13 cellular contexts compared by ENCODE assay signal in the genomic region with DNA sequence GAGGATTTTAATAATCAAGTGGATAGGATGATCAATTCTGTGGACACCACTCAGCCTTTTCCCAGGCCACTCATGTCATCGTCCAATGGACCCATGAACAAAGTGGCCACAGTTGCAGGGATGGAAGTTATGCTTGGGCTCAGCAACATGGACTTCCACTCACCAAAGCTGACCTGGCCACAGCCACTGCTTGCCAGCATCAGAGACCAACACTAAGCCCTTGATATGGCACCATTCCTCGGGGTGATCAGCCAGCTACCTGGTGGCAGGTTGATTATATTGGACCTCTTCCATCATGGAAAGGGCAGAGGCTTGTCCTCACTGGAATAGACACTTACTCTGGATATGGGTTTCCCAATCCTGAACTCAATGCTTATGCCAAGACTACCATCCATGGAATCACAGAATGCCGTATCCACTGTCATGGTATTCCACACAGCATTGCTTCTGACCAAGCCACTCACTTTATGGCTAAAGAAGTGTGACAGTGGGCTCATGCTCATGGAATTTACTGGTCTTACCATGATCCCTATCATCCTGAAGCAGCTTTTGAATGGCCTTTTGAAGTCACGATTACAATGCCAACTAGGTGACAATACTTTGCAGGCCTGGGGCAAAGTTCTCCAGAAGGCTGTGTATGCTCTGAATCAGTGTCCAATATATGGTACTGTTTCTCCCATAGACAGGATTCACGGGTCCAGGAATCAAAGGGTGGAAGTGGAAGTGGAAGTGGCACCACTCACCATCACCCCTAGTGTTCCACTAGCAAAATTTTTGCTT. TPM values are rescaled to one million over a fixed set of nuclear protein-coding genes. Genes with fewer than 3 reads are reported as not detected.
"Had no signal": no experiment of that assay in that cellular context is flagged by ENCODE, and none has a peak within 500 bp of the region (broad histone marks: within the 10 kb centered on the region; RNA-seq: fewer than 3 reads in every experiment).

No MANE protein-coding gene starts in this region.

RNA-seq across cellular contexts. Expression of a gene that starts 20.1 kb away (rescaled TPM):
- total RNA-seq: activated naive CD4-positive, alpha-beta T cell treated with anti-CD3 and anti-CD28 coated beads for 36 hours; activated naive CD4-positive, alpha-beta T cell treated with anti-CD3 and anti-CD28 coated beads, Interleukin-2, amount 50 U/mL, for 72 hours; activated naive CD8-positive, alpha-beta T cell treated with anti-CD3 and anti-CD28 coated beads for 36 hours; activated T-cell treated with anti-CD3 and anti-CD28 coated beads, Interleukin-2, amount 50 U/mL, for 72 hours; activated T-helper 17 cell treated with anti-CD3 and anti-CD28 coated beads, Interleukin-2, amount 50 U/mL, for 72 hours; ascending aorta; astrocyte; body of pancreas; bronchial epithelial cell; cardiac muscle cell; cardiac septum; cerebellum had no signal
- polyA plus RNA-seq: aorta, cardiac muscle cell had no signal

RNA-seq across cellular contexts. Expression of a gene that starts 58.5 kb away (rescaled TPM):
- total RNA-seq: ascending aorta had no signal
